32 cellular contexts compared by ENCODE assay signal in the genomic region with DNA sequence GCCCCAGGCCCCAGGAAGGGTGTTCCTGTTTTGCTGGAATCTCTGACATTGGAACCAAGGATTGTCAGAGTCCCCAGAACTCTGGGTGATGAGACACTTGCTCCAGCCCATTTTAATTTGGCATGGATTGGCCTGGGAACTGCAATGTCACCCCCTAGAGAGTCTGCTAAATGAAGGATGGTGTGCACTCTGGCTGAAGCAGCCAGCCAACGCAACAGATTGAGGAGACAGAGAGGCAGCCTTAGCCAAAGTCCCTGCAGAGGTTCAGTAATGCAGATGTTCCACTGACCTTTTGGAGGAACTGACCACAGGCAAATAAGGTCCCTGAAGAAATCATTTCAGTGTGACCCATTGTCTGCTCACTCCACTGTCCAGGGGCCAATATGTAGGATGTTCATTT. TPM values are rescaled to one million over a fixed set of nuclear protein-coding genes. Genes with fewer than 3 reads are reported as not detected.
"Had no signal": no experiment of that assay in that cellular context is flagged by ENCODE, and none has a peak within 500 bp of the region (broad histone marks: within the 10 kb centered on the region; RNA-seq: fewer than 3 reads in every experiment).

No MANE protein-coding gene starts in this region.

- H3K27me3 Mint-ChIP-seq: naive B cell; stimulated activated memory B cell treated with anti-CD40 and anti-IgM and Interleukin-4, amounts not matched to agents 10 μg/mL and 1 μg/mL and 100 μg/mL, for 72 hours had no signal

- DNase-seq: kidney glomerular epithelial cell; left colon; left lung; naive B cell; natural killer cell; nephron progenitor cell; occipital lobe; ovary; stimulated activated CD4-positive, alpha-beta T cell treated with anti-CD3 and anti-CD28 coated beads, Interleukin-1b, Interleukin-23, amount 100 ng/mL, for 48 hours; stimulated activated CD4-positive, alpha-beta T cell treated with anti-CD3 and anti-CD28 coated beads, Interleukin-2, amount 100 ng/mL, for 48 hours; stimulated activated CD4-positive, alpha-beta T cell treated with anti-CD3 and anti-CD28 coated beads, Interleukin-4, amount 100 ng/mL, for 4 hours; stimulated activated CD8-positive, alpha-beta memory T cell treated with anti-CD3 and anti-CD28 coated beads, Interleukin-4, amount 100 ng/mL, for 48 hours; stimulated activated naive CD8-positive, alpha-beta T cell treated with anti-CD3 and anti-CD28 coated beads, Interleukin-15, Interleukin-2, amounts not matched to agents 100 U/mL and 50 U/mL, for 24 hours; stomach; testis; thyroid gland; transverse colon; upper lobe of left lung had no signal

- H3K4me3 ChIP-seq: hepatocyte, left lung, lung, neural progenitor cell, ovary, smooth muscle cell, stomach, testis, thyroid gland, transverse colon, upper lobe of left lung, vagina had no signal

- H3K36me3 Mint-ChIP-seq: mesothelial cell of epicardium, natural killer cell, neural progenitor cell had no signal

- H3K27ac Mint-ChIP-seq: mesothelial cell of epicardium, natural killer cell, nephron progenitor cell, neural progenitor cell, progenitor cell of endocrine pancreas had no signal

- H3K27me3 ChIP-seq: left lung, neural progenitor cell, neutrophil, ovary, stomach, testis, thyroid gland, transverse colon, upper lobe of left lung, vagina had no signal

- H3K9me3 ChIP-seq: left lung, neutrophil, ovary, stomach, testis, thyroid gland, transverse colon, upper lobe of left lung, vagina had no signal

- H3K9me3 Mint-ChIP-seq: mesothelial cell of epicardium; naive B cell; natural killer cell; nephron progenitor cell; neural progenitor cell; stimulated activated memory B cell treated with anti-CD40 and anti-IgM and Interleukin-4, amounts not matched to agents 10 μg/mL and 1 μg/mL and 100 μg/mL, for 72 hours had no signal

- H3K4me3 Mint-ChIP-seq: mesothelial cell of epicardium; naive B cell; natural killer cell; nephron progenitor cell; neural progenitor cell; stimulated activated memory B cell treated with anti-CD40 and anti-IgM and Interleukin-4, amounts not matched to agents 10 μg/mL and 1 μg/mL and 100 μg/mL, for 72 hours had no signal

- H3K4me1 Mint-ChIP-seq: mesothelial cell of epicardium; natural killer cell; stimulated activated memory B cell treated with anti-CD40 and anti-IgM and Interleukin-4, amounts not matched to agents 10 μg/mL and 1 μg/mL and 100 μg/mL, for 72 hours had no signal

- H3K36me3 ChIP-seq: left lung, neural progenitor cell, ovary, stomach, thyroid gland, transverse colon, upper lobe of left lung, vagina had no signal

- H3K27ac ChIP-seq: hepatocyte, left lung, neural progenitor cell, neutrophil, ovary, stomach, testis, thyroid gland, transverse colon, upper lobe of left lung, vagina had no signal

- FAIRE-seq: keratinocyte had no signal

- ATAC-seq: left colon; natural killer cell; stimulated activated memory B cell treated with anti-CD40 and anti-IgM and Interleukin-4, amounts not matched to agents 10 μg/mL and 1 μg/mL and 100 μg/mL, for 72 hours; stimulated activated naive CD8-positive, alpha-beta T cell treated with anti-CD3 and anti-CD28 coated beads, Interleukin-15, Interleukin-2, amounts not matched to agents 100 U/mL and 50 U/mL, for 24 hours had no signal

- H3K4me1 ChIP-seq: left lung, stomach, testis, thyroid gland, transverse colon, upper lobe of left lung, vagina had no signal

- H3K9ac ChIP-seq: neural progenitor cell had no signal

RNA-seq across cellular contexts. Expression of gene LRRC18, which starts 13.4 kb away (rescaled TPM):
- total RNA-seq: hepatocyte, left colon, lower leg skin, mesothelial cell of epicardium, mononuclear cell, natural killer cell, occipital lobe, progenitor cell of endocrine pancreas, pulmonary artery endothelial cell, renal cortical epithelial cell, smooth muscle cell, thyroid gland, transverse colon, vagina had no signal
- polyA plus RNA-seq: hepatocyte, keratinocyte, smooth muscle cell had no signal
